ENCODE assay signal across 8 cellular contexts in genomic region chr19:1449467-1450442, GRCh38. TPM values are rescaled to one million over a fixed set of nuclear protein-coding genes. Genes with fewer than 3 reads are reported as not detected.
DNase-seq lines count a peak whose midpoint lies in the region; ATAC-seq and TF ChIP-seq lines count a peak whose summit lies in the region.

A gene with protein sequence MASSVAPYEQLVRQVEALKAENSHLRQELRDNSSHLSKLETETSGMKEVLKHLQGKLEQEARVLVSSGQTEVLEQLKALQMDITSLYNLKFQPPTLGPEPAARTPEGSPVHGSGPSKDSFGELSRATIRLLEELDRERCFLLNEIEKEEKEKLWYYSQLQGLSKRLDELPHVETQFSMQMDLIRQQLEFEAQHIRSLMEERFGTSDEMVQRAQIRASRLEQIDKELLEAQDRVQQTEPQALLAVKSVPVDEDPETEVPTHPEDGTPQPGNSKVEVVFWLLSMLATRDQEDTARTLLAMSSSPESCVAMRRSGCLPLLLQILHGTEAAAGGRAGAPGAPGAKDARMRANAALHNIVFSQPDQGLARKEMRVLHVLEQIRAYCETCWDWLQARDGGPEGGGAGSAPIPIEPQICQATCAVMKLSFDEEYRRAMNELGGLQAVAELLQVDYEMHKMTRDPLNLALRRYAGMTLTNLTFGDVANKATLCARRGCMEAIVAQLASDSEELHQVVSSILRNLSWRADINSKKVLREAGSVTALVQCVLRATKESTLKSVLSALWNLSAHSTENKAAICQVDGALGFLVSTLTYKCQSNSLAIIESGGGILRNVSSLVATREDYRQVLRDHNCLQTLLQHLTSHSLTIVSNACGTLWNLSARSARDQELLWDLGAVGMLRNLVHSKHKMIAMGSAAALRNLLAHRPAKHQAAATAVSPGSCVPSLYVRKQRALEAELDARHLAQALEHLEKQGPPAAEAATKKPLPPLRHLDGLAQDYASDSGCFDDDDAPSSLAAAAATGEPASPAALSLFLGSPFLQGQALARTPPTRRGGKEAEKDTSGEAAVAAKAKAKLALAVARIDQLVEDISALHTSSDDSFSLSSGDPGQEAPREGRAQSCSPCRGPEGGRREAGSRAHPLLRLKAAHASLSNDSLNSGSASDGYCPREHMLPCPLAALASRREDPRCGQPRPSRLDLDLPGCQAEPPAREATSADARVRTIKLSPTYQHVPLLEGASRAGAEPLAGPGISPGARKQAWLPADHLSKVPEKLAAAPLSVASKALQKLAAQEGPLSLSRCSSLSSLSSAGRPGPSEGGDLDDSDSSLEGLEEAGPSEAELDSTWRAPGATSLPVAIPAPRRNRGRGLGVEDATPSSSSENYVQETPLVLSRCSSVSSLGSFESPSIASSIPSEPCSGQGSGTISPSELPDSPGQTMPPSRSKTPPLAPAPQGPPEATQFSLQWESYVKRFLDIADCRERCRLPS (N-terminal part only) (plus strand): TSS chr19:1450121. CDS start chr19:1453002, 2,881 bp downstream.

- BruUV-seq in PC-3 (replicated peaks; lab: Mats Ljungman, UMichigan), result no TSS peak

- POLR2A ChIA-PET in AG04450 (lab: Yijun Ruan, JAX), result interaction anchor here (0.5 kb wide), 1 partner anchor 96 kb away, joined by 4 read pairs; no protein-coding TSS in a partner anchor
- POLR2A ChIA-PET in PC-3 (lab: Charles Lee; ENCODE audit: unreplicated experiment), result no interaction called here

- no peaks in the 10 kb centered on the region; the same call in 1 of the 2 replicates for H3K9me3 ChIP-seq in AG04450 (ENCODE audit: control insufficient read depth, insufficient read depth, low read length)
- H3K9me3 ChIP-seq in iPS-18a (ENCODE audit: control insufficient read depth, low read depth, low read length), result no peaks in the 10 kb centered on the region
- no peaks in the 10 kb centered on the region for H3K9me3 ChIP-seq in PC-3 (ENCODE audit: low read length)

- H3K36me3 ChIP-seq in iPS-18a (ENCODE audit: control insufficient read depth, low read depth, low read length) (no peaks in the 10 kb centered on the region), PC-3 (ENCODE audit: low read depth, low read length) (no peaks in the 10 kb centered on the region)

- peak within 1 kb of the TSS; percentile 43 for H3K4me3 ChIP-seq in AG04450 (ENCODE audit: low read depth, low read length)
- H3K4me3 ChIP-seq in iPS-18a (ENCODE audit: low read length), result peak within 1 kb of the TSS; percentile 27
- H3K4me3 ChIP-seq in PC-3 (ENCODE audit: low read length), result no peak within 1 kb of the TSS

- H3K4me1 ChIP-seq in iPS-18a (ENCODE audit: control insufficient read depth, low read depth, low read length), result peaks cover 7% of the 10 kb centered on the region
- H3K4me1 ChIP-seq in PC-3 (ENCODE audit: insufficient read depth, low read length), result 0 out of 2 replicates have a peak, but pooled peaks cover 4% of the 10 kb centered on the region

- H3K27ac ChIP-seq in AG04450 (ENCODE audit: low read depth, low read length) (no peak within 1 kb of the TSS), iPS-18a (ENCODE audit: low read length) (no peak within 1 kb of the TSS), PC-3 (ENCODE audit: low read length) (no peak within 1 kb of the TSS)

- intact Hi-C loops in PC-3 (cut with micrococcal nuclease), result no loop called here

- H3F3A ChIP-seq in PC-3 (ENCODE audit: low read length, unreplicated experiment), result no peaks in the 10 kb centered on the region

- in situ Hi-C loops in GM13977 (cut with MboI; ENCODE audit: low pct_unique_long_range_greater_than_20kb, low sequenced_read_pairs, unreplicated experiment), result no loop called here

- no peaks in the 10 kb centered on the region for H4K20me1 ChIP-seq in PC-3 (ENCODE audit: low read length)

- no peak for DNase-seq in AG04450 (ENCODE audit: low read depth, low spot score)
- DNase-seq in GM13977 (ENCODE audit: low spot score), result peak; percentile 83
- peak; percentile 46 for DNase-seq in T1000 (lab: John Stamatoyannopoulos, UW)
- no peak for DNase-seq in mucosa of gallbladder (ENCODE audit: low spot score)
- no peak for DNase-seq in HT-29 (ENCODE audit: low spot score)
- no peak for DNase-seq in PC-3

- no peak for ATAC-seq in GM18907 (IDR thresholded peaks at IDR 0.05; ENCODE audit: unreplicated experiment)
- ATAC-seq in PC-3, result no peak

- H3K79me2 ChIP-seq in PC-3 (ENCODE audit: low read length), result no peaks in the 10 kb centered on the region

- no peak within 1 kb of the TSS for H2AFZ ChIP-seq in PC-3 (ENCODE audit: low read length)

- peaks cover 67% of the 10 kb centered on the region for H3K27me3 ChIP-seq in AG04450 (ENCODE audit: control insufficient read depth, insufficient read depth, low read length)
- peaks cover 98% of the 10 kb centered on the region for H3K27me3 ChIP-seq in iPS-18a (ENCODE audit: control insufficient read depth, insufficient read depth, low read length)
- peaks cover 15% of the 10 kb centered on the region for H3K27me3 ChIP-seq in PC-3 (ENCODE audit: low read length)

- peak within 1 kb of the TSS; percentile 20 for H3K9ac ChIP-seq in iPS-18a (ENCODE audit: low read length)
- H3K9ac ChIP-seq in PC-3 (ENCODE audit: low read length), result no peak within 1 kb of the TSS

- CTCF ChIA-PET in AG04450 (lab: Charles Lee) (no interaction called here), PC-3 (lab: Charles Lee) (no interaction called here)

- H3K9me2 ChIP-seq in PC-3 (replicated peaks; ENCODE audit: low read length), result no peaks in the 10 kb centered on the region

- no peak within 1 kb of the TSS for H3K4me2 ChIP-seq in PC-3 (ENCODE audit: low read length)

- TF ChIP-seq CTCF in AG04450 (IDR thresholded peaks at IDR 0.05; ENCODE audit: low read depth, low read length) (no peak), GM13977 (IDR thresholded peaks at IDR 0.05; ENCODE audit: extremely low read depth, insufficient read depth, missing control alignments) (no peak), PC-3 (conservative IDR thresholded peaks at IDR 0.05; ENCODE audit: low read depth, low read length) (no peak)

RNA-seq across cellular contexts. Expression of the gene that starts here (rescaled TPM):
- polyA plus RNA-seq in AG04450 (2011; rRNA removed), result 0.09 and 0.17 TPM in 2 replicates
- polyA minus RNA-seq in AG04450 (2011; rRNA and poly(A)+ RNA removed), result 0.30 and 0.41 TPM in 2 replicates
- total RNA-seq in mucosa of gallbladder, result 0.43 TPM
- 0.16 and 0.43 TPM in 2 replicates for total RNA-seq in HT-29 (2014; rRNA removed; shearing (Covaris generic))
- 0.29 and 1.4 TPM in 2 replicates for total RNA-seq in PC-3 (2014; rRNA removed)

Comparison
In these comparisons a context has a peak if more than half of its experiments do, and no peak if none do; other contexts are left out.
1. DNase-seq: peak in GM13977 (single experiment) and T1000 (single experiment); none in AG04450 (single experiment), mucosa of gallbladder (single experiment), HT-29 (single experiment) and PC-3 (single experiment).